In the genomic region with DNA sequence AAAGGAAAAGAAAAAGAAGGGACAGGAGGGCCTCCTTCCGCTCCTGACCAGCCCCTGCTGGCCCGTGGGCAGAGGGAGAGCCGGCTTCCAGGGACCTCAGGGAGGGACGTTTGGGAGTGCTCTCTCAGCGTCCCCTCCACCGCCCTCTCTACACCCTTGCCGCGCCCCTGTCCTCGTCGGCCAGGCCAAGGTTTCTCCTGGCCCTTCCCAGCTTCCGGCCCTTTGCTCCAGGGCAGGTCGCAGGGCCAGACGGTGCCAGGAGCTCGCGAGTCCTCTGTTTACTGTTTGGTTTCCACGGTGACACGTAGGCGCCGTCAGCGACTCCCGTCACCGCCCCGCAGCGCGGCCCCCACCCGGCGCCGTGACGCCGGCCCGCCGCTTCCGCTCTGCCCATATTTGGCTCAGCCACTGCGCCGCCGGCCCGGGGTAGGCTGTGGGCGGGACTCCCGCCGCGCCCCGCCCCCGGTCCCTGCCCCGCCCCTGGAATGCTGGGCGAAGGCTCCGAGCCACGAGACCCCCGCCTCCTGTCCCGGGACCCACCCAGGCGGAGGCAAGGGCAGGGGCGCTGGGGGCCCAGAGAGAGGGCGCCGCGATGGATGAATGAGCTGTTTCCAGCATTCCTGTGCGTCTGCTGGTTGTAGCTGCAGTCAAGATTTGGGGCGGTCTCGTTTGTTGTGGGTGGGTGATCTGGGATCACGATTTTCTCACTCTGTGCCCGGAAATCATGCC, we compare ENCODE assay signal across 8 cellular contexts. TPM values are rescaled to one million over a fixed set of nuclear protein-coding genes. Genes with fewer than 3 reads are reported as not detected.
DNase-seq lines count a peak whose midpoint lies in the region; ATAC-seq and TF ChIP-seq lines count a peak whose summit lies in the region.

No MANE protein-coding gene starts in this region.

- H3K4me3 ChIP-seq in adrenal gland = peak overlapping the region in 3 of 4 donors; percentile 8 to 84 (median 38)
- H3K4me3 ChIP-seq in heart right ventricle = peak overlapping the region; percentile 26 to 80 (median 67)
- peak overlapping the region; percentile 33 to 65 (median 56) for H3K4me3 ChIP-seq in upper lobe of left lung

- peaks cover 13 to 25% (median 23%) of the 10 kb centered on the region in 3 donors for H3K4me1 Mint-ChIP-seq in T-cell

- ATAC-seq in HG02884 (IDR thresholded peaks at IDR 0.05; ENCODE audit: unreplicated experiment) = peak; percentile 96
- peak; percentile 80 to 97 (median 96) for ATAC-seq in T-cell (replicated peaks in 1 of 4)
- ATAC-seq in heart right ventricle = peak; percentile 91 to 97 (median 94)
- peak; percentile 91 to 92 for ATAC-seq in upper lobe of left lung (ENCODE audit: low FRiP score in 2 of 2)

- no peaks in the 10 kb centered on the region for H3K36me3 Mint-ChIP-seq in T-cell

- DNase-seq in GM13976 (ENCODE audit: low spot score) = peak; percentile 100
- peak; percentile 91 for DNase-seq in NCI-H1694 (lab: John Stamatoyannopoulos, UW)
- DNase-seq in T-cell = peak; percentile 87 to 97 (median 92)
- DNase-seq in adrenal gland = peak; percentile 96 to 98 (median 97)
- DNase-seq in heart right ventricle = peak; percentile 96 to 97
- DNase-seq in posterior vena cava (ENCODE audit: low spot score) = peak; percentile 99
- peak; percentile 97 to 99 for DNase-seq in upper lobe of left lung

- no peaks in the 10 kb centered on the region for H3K27me3 Mint-ChIP-seq in T-cell

- CTCF ChIA-PET in T-cell (lab: Charles Lee) = interaction anchor here (0.6 to 3.6 kb wide), 17 partner anchors 9 to 168 kb away, joined by 3 to 24 read pairs (median 7); a partner anchor contains a TSS

- no peaks in the 10 kb centered on the region for H3K9me3 ChIP-seq in adrenal gland (replicated peaks in 1 of 3)
- H3K9me3 ChIP-seq in heart right ventricle = no peaks in the 10 kb centered on the region
- H3K9me3 ChIP-seq in upper lobe of left lung = no peaks in the 10 kb centered on the region

- WGBS in adrenal gland, 4 donors = 0 to 1% (median 0%) methylated on average over 13 to 59 of the region's 59 CpGs
- WGBS in heart right ventricle, 2 donors = 1% methylated on average over 59 of the region's 59 CpGs
- WGBS in upper lobe of left lung, 2 donors = 0 to 1% methylated on average over 24 of the region's 59 CpGs

- peak overlapping the region; percentile 85 to 90 for H3K27ac Mint-ChIP-seq in T-cell

- peak overlapping the region; percentile 79 to 92 (median 88) for H3K4me3 Mint-ChIP-seq in T-cell

- H3K9me3 Mint-ChIP-seq in T-cell = no peaks in the 10 kb centered on the region

- no peaks in the 10 kb centered on the region for H3K36me3 ChIP-seq in adrenal gland (replicated peaks in 1 of 2)
- H3K36me3 ChIP-seq in heart right ventricle = no peaks in the 10 kb centered on the region
- H3K36me3 ChIP-seq in upper lobe of left lung = no peaks in the 10 kb centered on the region

- intact Hi-C loops in adrenal gland (cut with DNase I) (loop anchor here in 1 of 2 donors (2.0 kb wide), 1 partner anchor 161 kb away; no protein-coding TSS in a partner anchor), heart right ventricle (cut with DNase I) (loop anchor here in 6 of 10 donors (1.0 to 10.0 kb wide), 10 partner anchors 15 to 359 kb away; a partner anchor contains a TSS), posterior vena cava (cut with DNase I) (no loop called here)

- POLR2A ChIA-PET in T-cell (lab: Charles Lee) = interaction anchor here (0.6 to 2.8 kb wide), 12 partner anchors 10 to 118 kb away, joined by 3 to 46 read pairs (median 8); a partner anchor contains a TSS

- H3K4me1 ChIP-seq in adrenal gland (replicated peaks in 1 of 2) (peaks cover 8 to 26% of the 10 kb centered on the region in 2 donors), heart right ventricle (peaks cover 5 to 53% (median 26%) of the 10 kb centered on the region in 9 donors), upper lobe of left lung (peaks cover 26 to 49% (median 38%) of the 10 kb centered on the region in 4 donors)

- peak; percentile 13 to 68 for TF ChIP-seq POLR2A in adrenal gland (IDR thresholded peaks at IDR 0.05)
- TF ChIP-seq POLR2A in upper lobe of left lung (IDR thresholded peaks at IDR 0.05) = peak in 2 of 4 donors; percentile 65 to 86

- H3K27me3 ChIP-seq in adrenal gland (no peaks in the 10 kb centered on the region), heart right ventricle (no peaks in the 10 kb centered on the region), upper lobe of left lung (no peaks in the 10 kb centered on the region)

- TF ChIP-seq CTCF in GM13976 (IDR thresholded peaks at IDR 0.05; ENCODE audit: borderline replicate concordance, control extremely low read depth, extremely low read depth, insufficient read depth, missing control alignments) (no peak), adrenal gland (IDR thresholded peaks at IDR 0.05) (no peak), heart right ventricle (IDR thresholded peaks at IDR 0.05) (peak in 2 of 9 donors; percentile 25 to 28), upper lobe of left lung (IDR thresholded peaks at IDR 0.05) (peak in 1 of 6 experiments; percentile 0)

- H3K27ac ChIP-seq in adrenal gland = peak overlapping the region; percentile 82 to 99 (median 89)
- peak overlapping the region; percentile 82 to 99 (median 94) for H3K27ac ChIP-seq in heart right ventricle
- H3K27ac ChIP-seq in upper lobe of left lung = peak overlapping the region; percentile 88 to 98 (median 92)

- TF ChIP-seq EP300 in upper lobe of left lung (IDR thresholded peaks at IDR 0.05) = peak in 3 of 4 donors; percentile 73 to 79 (median 78)

- in situ Hi-C loops in GM13976 (cut with MboI; ENCODE audit: low sequenced_read_pairs, unreplicated experiment) = no loop called here

RNA-seq across cellular contexts. Expression of a gene that starts 15.5 kb away (rescaled TPM):
- total RNA-seq in T-cell (1,000 to 10,000 TPM in 2 of 5 donors, 10 to 100 TPM in 3; 20.4 to 2,951 (median 27.1) TPM), adrenal gland (100 to 1,000 TPM in 5 of 8 donors, 10 to 100 TPM in 3; 47.9 to 393 (median 152) TPM), heart right ventricle (100 to 1,000 TPM in 3 of 10 donors, 10 to 100 TPM in 6, 1 to 10 TPM in 1; 9.3 to 173 (median 64.0) TPM), posterior vena cava (100 to 1,000 TPM; 485 to 992 TPM), upper lobe of left lung (1,000 to 10,000 TPM in 1 of 6 donors, 100 to 1,000 TPM in 5; 386 to 1,146 (median 633) TPM)
- polyA plus RNA-seq in adrenal gland (100 to 1,000 TPM in 2 of 3 donors, 10 to 100 TPM in 1; 63.2 to 129 (median 107) TPM), heart right ventricle (10 to 100 TPM; 17.3 to 49.9 TPM)

Comparison
In these comparisons a context has a peak if more than half of its experiments do, and no peak if none do; other contexts are left out.
1. Peak in every context shown above with its lines: DNase-seq, ATAC-seq, H3K4me3 ChIP-seq and H3K27ac ChIP-seq.
2. intact Hi-C loops: an anchor here in heart right ventricle (1.0 to 10.0 kb wide); none called in posterior vena cava.